ENCODE assay signal across 12 cellular contexts in genomic region chr12:96352161-96352835, GRCh38. TPM values are rescaled to one million over a fixed set of nuclear protein-coding genes. Genes with fewer than 3 reads are reported as not detected.
DNase-seq lines count a peak whose midpoint lies in the region; ATAC-seq and TF ChIP-seq lines count a peak whose summit lies in the region.
"Had no signal": no experiment of that assay in that cellular context is flagged by ENCODE, and none has a peak within 500 bp of the region (broad histone marks: within the 10 kb centered on the region; RNA-seq: fewer than 3 reads in every experiment).

No MANE protein-coding gene starts in this region.

- H3K27ac Mint-ChIP-seq in glutamatergic neuron (ENCODE audit: unreplicated experiment) = peak overlapping the region; percentile 59
- no peak overlapping the region for H3K27ac Mint-ChIP-seq in progenitor cell of endocrine pancreas

- DNase-seq in DMS79 (lab: John Stamatoyannopoulos, UW) = peak; percentile 5
- no peak for DNase-seq in DMS79 treated with DMSO at 0.1 percent for 48 hours (lab: John Stamatoyannopoulos, UW)
- DNase-seq in NCI-H524 treated with DMSO at 0.1 percent for 48 hours (lab: John Stamatoyannopoulos, UW) = peak; percentile 17
- no peak for DNase-seq in glutamatergic neuron
- no peak for DNase-seq in stimulated activated naive CD8-positive, alpha-beta T cell treated with anti-CD3 and anti-CD28 coated beads, Interleukin-15, Interleukin-2, amounts not matched to agents 100 U/mL and 50 U/mL, for 24 hours
- DNase-seq in progenitor cell of endocrine pancreas (ENCODE audit: low spot score, unreplicated experiment) = no peak
- no peak for DNase-seq in epidermal melanocyte (ENCODE audit: insufficient read length, low spot score)
- DNase-seq: activated naive CD4-positive, alpha-beta T cell treated with anti-CD3 and anti-CD28 coated beads, Interleukin-2, amount 50 U/mL, for 16 hours; retina; SHP77 treated with DMSO at 0.1 percent for 48 hours had no signal

- H3K9me3 Mint-ChIP-seq in glutamatergic neuron (ENCODE audit: unreplicated experiment) (no peaks in the 10 kb centered on the region), progenitor cell of endocrine pancreas (ENCODE audit: low read depth) (peaks cover 4% of the 10 kb centered on the region)
- H3K9me3 Mint-ChIP-seq: IgD-negative memory B cell had no signal

- H3K27me3 Mint-ChIP-seq in glutamatergic neuron (ENCODE audit: unreplicated experiment) = peaks cover 2% of the 10 kb centered on the region
- no peaks in the 10 kb centered on the region for H3K27me3 Mint-ChIP-seq in progenitor cell of endocrine pancreas
- H3K27me3 Mint-ChIP-seq: IgD-negative memory B cell had no signal

- H3K4me1 Mint-ChIP-seq in glutamatergic neuron (ENCODE audit: low read depth, unreplicated experiment) = peaks cover 16% of the 10 kb centered on the region
- H3K4me1 Mint-ChIP-seq in progenitor cell of endocrine pancreas (ENCODE audit: low read depth) = peaks cover 21% of the 10 kb centered on the region

- no peak for TF ChIP-seq CTCF in glutamatergic neuron (IDR thresholded peaks at IDR 0.05; ENCODE audit: partially characterized antibody, unreplicated experiment)
- TF ChIP-seq CTCF in progenitor cell of endocrine pancreas (IDR thresholded peaks at IDR 0.05; ENCODE audit: unreplicated experiment) = no peak

- peak; percentile 47 for ATAC-seq in stimulated activated naive CD8-positive, alpha-beta T cell treated with anti-CD3 and anti-CD28 coated beads, Interleukin-15, Interleukin-2, amounts not matched to agents 100 U/mL and 50 U/mL, for 24 hours
- ATAC-seq in GM21526 (IDR thresholded peaks at IDR 0.05; ENCODE audit: low FRiP score, unreplicated experiment) = no peak

- H3K36me3 Mint-ChIP-seq in glutamatergic neuron (ENCODE audit: unreplicated experiment) (no peaks in the 10 kb centered on the region), progenitor cell of endocrine pancreas (ENCODE audit: insufficient read depth) (peaks cover 2% of the 10 kb centered on the region)

- H3K4me3 Mint-ChIP-seq in glutamatergic neuron (ENCODE audit: unreplicated experiment) = no peak overlapping the region
- no peak overlapping the region for H3K4me3 Mint-ChIP-seq in progenitor cell of endocrine pancreas (ENCODE audit: low read depth)

RNA-seq across cellular contexts. Expression of gene CDK17, which starts 47.9 kb away (rescaled TPM):
- total RNA-seq in glutamatergic neuron (ENCODE audit: unreplicated experiment) (46.7 TPM), progenitor cell of endocrine pancreas (32.3 and 35.9 TPM in 2 replicates)

Comparison
In these comparisons a context has a peak if more than half of its experiments do, and no peak if none do; other contexts are left out.
1. DNase-seq: peak in DMS79 (single experiment) and NCI-H524 treated with DMSO at 0.1 percent for 48 hours (single experiment); none in DMS79 treated with DMSO at 0.1 percent for 48 hours (single experiment), glutamatergic neuron (single experiment), stimulated activated naive CD8-positive, alpha-beta T cell treated with anti-CD3 and anti-CD28 coated beads, Interleukin-15, Interleukin-2, amounts not matched to agents 100 U/mL and 50 U/mL, for 24 hours (single experiment), progenitor cell of endocrine pancreas (single experiment) and epidermal melanocyte (single experiment).